10 cellular contexts compared by ENCODE assay signal in genomic region chr15:69604050-69604378, GRCh38.
DNase-seq lines count a peak whose midpoint lies in the region; TF ChIP-seq lines count a peak whose summit lies in the region.
"Had no signal": no experiment of that assay in that cellular context is flagged by ENCODE, and none has a peak within 500 bp of the region (broad histone marks: within the 10 kb centered on the region; RNA-seq: fewer than 3 reads in every experiment).

No MANE protein-coding gene starts in this region.

- H3F3A ChIP-seq in MM.1S (ENCODE audit: insufficient read depth, low read length) (no peaks in the 10 kb centered on the region), neural progenitor cell (ENCODE audit: low read depth) (no peaks in the 10 kb centered on the region)

- H3K4me3 ChIP-seq in MM.1S (ENCODE audit: low read length) (no peak overlapping the region), liver (ENCODE audit: low read depth in 1 of 3, low read length in 3 of 3) (no peak overlapping the region), neural progenitor cell (no peak overlapping the region)
- H3K4me3 ChIP-seq: lower lobe of right lung had no signal

- no peaks in the 10 kb centered on the region for H3K79me2 ChIP-seq in MM.1S (ENCODE audit: low read length)
- H3K79me2 ChIP-seq in neural progenitor cell (ENCODE audit: low read depth) = no peaks in the 10 kb centered on the region

- CTCF ChIA-PET in activated naive CD4-positive, alpha-beta T cell treated with anti-CD3 and anti-CD28 coated beads, Interleukin-2, amount 10 ng/mL, durations not matched to agents 7 days and 5 days (lab: Charles Lee) = interaction anchor here (0.8 kb wide), 1 partner anchor 120 kb away, joined by 3 read pairs; no protein-coding TSS in a partner anchor

- H3K9ac ChIP-seq in MM.1S (ENCODE audit: low read length) (no peak overlapping the region), liver (ENCODE audit: low read depth in 1 of 2, low read length in 2 of 2) (no peak overlapping the region), neural progenitor cell (no peak overlapping the region)

- no peak overlapping the region for H3K27ac ChIP-seq in MM.1S (ENCODE audit: low read length)
- no peak overlapping the region for H3K27ac ChIP-seq in liver (ENCODE audit: low read depth in 1 of 2, low read length in 2 of 2)
- no peak overlapping the region for H3K27ac ChIP-seq in neural progenitor cell
- H3K27ac ChIP-seq: lower lobe of right lung had no signal

- peaks cover 7% of the 10 kb centered on the region for H3K4me1 Mint-ChIP-seq in activated naive CD4-positive, alpha-beta T cell treated with anti-CD3 and anti-CD28 coated beads, Interleukin-2, amount 10 ng/mL, durations not matched to agents 7 days and 5 days
- H3K4me1 Mint-ChIP-seq in neural progenitor cell = peaks cover 8% of the 10 kb centered on the region

- H4K20me1 ChIP-seq in MM.1S (ENCODE audit: insufficient read depth, low read length) (no peaks in the 10 kb centered on the region), neural progenitor cell (ENCODE audit: low read depth) (no peaks in the 10 kb centered on the region)

- H3K4me3 Mint-ChIP-seq in activated naive CD4-positive, alpha-beta T cell treated with anti-CD3 and anti-CD28 coated beads, Interleukin-2, amount 10 ng/mL, durations not matched to agents 7 days and 5 days = no peak overlapping the region
- H3K4me3 Mint-ChIP-seq in neural progenitor cell = no peak overlapping the region

- peaks cover 48% of the 10 kb centered on the region for H3K27me3 Mint-ChIP-seq in activated naive CD4-positive, alpha-beta T cell treated with anti-CD3 and anti-CD28 coated beads, Interleukin-2, amount 10 ng/mL, durations not matched to agents 7 days and 5 days
- H3K27me3 Mint-ChIP-seq in neural progenitor cell (ENCODE audit: insufficient read depth, low read depth) = peaks cover 16% of the 10 kb centered on the region

- H3K4me1 ChIP-seq in MM.1S (ENCODE audit: low read length) (no peaks in the 10 kb centered on the region), liver (ENCODE audit: control insufficient read depth in 4 of 4, insufficient read depth in 4 of 4, low read length in 3 of 4) (peaks cover 2 to 23% (median 9%) of the 10 kb centered on the region in 4 donors), neural progenitor cell (no peaks in the 10 kb centered on the region)

- H3K36me3 ChIP-seq in MM.1S (replicated peaks; ENCODE audit: insufficient read depth, low read length) (no peaks in the 10 kb centered on the region), liver (ENCODE audit: control insufficient read depth in 4 of 4, insufficient read depth in 3 of 4, low read depth in 1 of 4, low read length in 3 of 4) (peaks cover 0 to 2% (median 0%) of the 10 kb centered on the region in 4 donors), neural progenitor cell (no peaks in the 10 kb centered on the region)
- H3K36me3 ChIP-seq: lower lobe of right lung had no signal

- no peaks in the 10 kb centered on the region for H3K9me3 ChIP-seq in MM.1S (replicated peaks; ENCODE audit: insufficient read depth, low read length)
- no peaks in the 10 kb centered on the region for H3K9me3 ChIP-seq in liver (ENCODE audit: control insufficient read depth in 4 of 4, low read length in 3 of 4)
- no peaks in the 10 kb centered on the region for H3K9me3 ChIP-seq in neural progenitor cell (ENCODE audit: low read depth)
- H3K9me3 ChIP-seq: lower lobe of right lung had no signal

- TF ChIP-seq CTCF in GM10266 (IDR thresholded peaks at IDR 0.05; ENCODE audit: control insufficient read depth, insufficient read depth, low read depth, missing control alignments) (peak; percentile 22), MM.1S (IDR thresholded peaks at IDR 0.05; ENCODE audit: low read length) (peak; percentile 32; the same call in 1 of the 2 replicates), liver (IDR thresholded peaks at IDR 0.05; ENCODE audit: low read depth, low read length, missing input control) (no peak), neural progenitor cell (IDR thresholded peaks at IDR 0.05) (no peak)

- DNase-seq in GM10266 (ENCODE audit: extremely low spot score) (no peak), MM.1S (no peak), RPMI8226 (peak; percentile 60), putamen (ENCODE audit: low spot score) (no peak), neural progenitor cell (ENCODE audit: low spot score) (no peak)
- no peak for DNase-seq in activated naive CD4-positive, alpha-beta T cell treated with anti-CD3 and anti-CD28 coated beads, Interleukin-2, amount 10 ng/mL, durations not matched to agents 7 days and 5 days
- DNase-seq: activated CD4-positive, CD25-positive, alpha-beta regulatory T cell treated with anti-CD3 and anti-CD28 coated beads, Interleukin-2, amount 50 U/mL, for 72 hours; amniotic stem cell; lower lobe of right lung had no signal

- no peak overlapping the region for H2AFZ ChIP-seq in MM.1S (ENCODE audit: low read length)
- H2AFZ ChIP-seq in neural progenitor cell (replicated peaks) = no peak overlapping the region

- peak in 1 of 2 donors; percentile 51 for TF ChIP-seq RAD21 in liver (IDR thresholded peaks at IDR 0.05)

- H3K27ac Mint-ChIP-seq in activated naive CD4-positive, alpha-beta T cell treated with anti-CD3 and anti-CD28 coated beads, Interleukin-2, amount 10 ng/mL, durations not matched to agents 7 days and 5 days = no peak overlapping the region
- no peak overlapping the region for H3K27ac Mint-ChIP-seq in neural progenitor cell

- no peaks in the 10 kb centered on the region for H3K27me3 ChIP-seq in MM.1S (replicated peaks; ENCODE audit: insufficient read depth, low read length)
- H3K27me3 ChIP-seq in liver (ENCODE audit: control insufficient read depth in 4 of 4, insufficient read depth in 4 of 4, low read length in 3 of 4) = no peaks in the 10 kb centered on the region
- no peaks in the 10 kb centered on the region for H3K27me3 ChIP-seq in neural progenitor cell

- H3K4me2 ChIP-seq in MM.1S (ENCODE audit: low read depth, low read length) (no peak overlapping the region), neural progenitor cell (no peak overlapping the region)

- H3K9me2 ChIP-seq in MM.1S (replicated peaks; ENCODE audit: insufficient read depth, low read length) = no peaks in the 10 kb centered on the region

- WGBS in liver = 18% methylated on average over 4 of the region's 4 CpGs

- H3K36me3 Mint-ChIP-seq in activated naive CD4-positive, alpha-beta T cell treated with anti-CD3 and anti-CD28 coated beads, Interleukin-2, amount 10 ng/mL, durations not matched to agents 7 days and 5 days = no peaks in the 10 kb centered on the region
- H3K36me3 Mint-ChIP-seq in neural progenitor cell = no peaks in the 10 kb centered on the region

- no peaks in the 10 kb centered on the region for H3K9me3 Mint-ChIP-seq in activated naive CD4-positive, alpha-beta T cell treated with anti-CD3 and anti-CD28 coated beads, Interleukin-2, amount 10 ng/mL, durations not matched to agents 7 days and 5 days
- no peaks in the 10 kb centered on the region for H3K9me3 Mint-ChIP-seq in neural progenitor cell

TF ChIP-seq in liver, 16 proteins besides CTCF, POLR2A, EP300 and RAD21 (continues in another document):
- TF ChIP-seq HNF4A (conservative IDR thresholded peaks at IDR 0.05) = peak in 1 of 2 donors; percentile 42
- TF ChIP-seq TAF1 (conservative IDR thresholded peaks at IDR 0.05) = no peak
- TF ChIP-seq SP1 (IDR thresholded peaks at IDR 0.05) = no peak
- TF ChIP-seq FOXA2 (IDR thresholded peaks at IDR 0.05) = no peak
- no peak for TF ChIP-seq YY1 (IDR thresholded peaks at IDR 0.05)
- TF ChIP-seq JUND (IDR thresholded peaks at IDR 0.05) = no peak
- no peak for TF ChIP-seq FOXA1 (IDR thresholded peaks at IDR 0.05)
- peak in 1 of 2 donors; percentile 33 for TF ChIP-seq RXRA (IDR thresholded peaks at IDR 0.05)
- peak; percentile 3 for TF ChIP-seq ZBTB33 (IDR thresholded peaks at IDR 0.05)
- TF ChIP-seq MAX (IDR thresholded peaks at IDR 0.05) = no peak
- TF ChIP-seq GABPA (IDR thresholded peaks at IDR 0.05 in 1 of 2, conservative IDR thresholded peaks at IDR 0.05 in 1 of 2) = no peak
- no peak for TF ChIP-seq NR2F2 (IDR thresholded peaks at IDR 0.05)
- no peak for TF ChIP-seq ATF3 (IDR thresholded peaks at IDR 0.05)

Comparison
In these comparisons a context has a peak if more than half of its experiments do, and no peak if none do; other contexts are left out.
1. CTCF ChIP-seq: peak in GM10266 (single experiment) and MM.1S (single experiment); none in liver (single experiment) and neural progenitor cell (single experiment).